ENCODE assay signal across 8 cellular contexts in genomic region chr9:4792054-4792571, GRCh38. TPM values are rescaled to one million over a fixed set of nuclear protein-coding genes. Genes with fewer than 3 reads are reported as not detected.
A peak's percentile ranks its signal among the peaks of the same experiment; 100 is the strongest.
DNase-seq lines count a peak whose midpoint lies in the region; ATAC-seq and TF ChIP-seq lines count a peak whose summit lies in the region.

No MANE protein-coding gene starts in this region.

- no peak overlapping the region for H3K27ac ChIP-seq in hepatocyte

- peaks cover 36% of the 10 kb centered on the region for H3K4me1 Mint-ChIP-seq in activated T-cell treated with anti-CD3 and anti-CD28 coated beads, Interleukin-2, amount 50 U/mL, for 4 hours (ENCODE audit: low read depth)
- peaks cover 44% of the 10 kb centered on the region for H3K4me1 Mint-ChIP-seq in stimulated activated memory B cell treated with anti-CD40 and anti-IgM and Interleukin-4, amounts not matched to agents 10 μg/mL and 1 μg/mL and 100 μg/mL, for 72 hours

- intact Hi-C loops in Right ventricle myocardium inferior (cut with DNase I) = loop anchor here (2.0 kb wide), 1 partner anchor 193 kb away; the partner anchor contains the start of gene JAK2
- intact Hi-C loops in cardiac septum (cut with DNase I) = loop anchor here (2.0 kb wide), 1 partner anchor 193 kb away; the partner anchor contains the start of gene JAK2

- H3K4me3 ChIP-seq in hepatocyte = peak overlapping the region; percentile 41

- TF ChIP-seq CTCF in hepatocyte (IDR thresholded peaks at IDR 0.05; ENCODE audit: poor library complexity) = no peak

- peak overlapping the region; percentile 76 for H3K4me2 ChIP-seq in hepatocyte

- no peaks in the 10 kb centered on the region for H3K9me3 Mint-ChIP-seq in activated T-cell treated with anti-CD3 and anti-CD28 coated beads, Interleukin-2, amount 50 U/mL, for 4 hours
- no peaks in the 10 kb centered on the region for H3K9me3 Mint-ChIP-seq in stimulated activated memory B cell treated with anti-CD40 and anti-IgM and Interleukin-4, amounts not matched to agents 10 μg/mL and 1 μg/mL and 100 μg/mL, for 72 hours

- no peaks in the 10 kb centered on the region for H4K20me1 ChIP-seq in hepatocyte (ENCODE audit: insufficient read depth, poor library complexity, severe bottlenecking)

- H3K36me3 ChIP-seq in hepatocyte (replicated peaks; ENCODE audit: insufficient read depth, low read depth) = no peaks in the 10 kb centered on the region

- peak; percentile 37 for ATAC-seq in Right ventricle myocardium inferior
- peak; percentile 28 for ATAC-seq in HG03280 (IDR thresholded peaks at IDR 0.05; ENCODE audit: unreplicated experiment)
- ATAC-seq in activated T-cell treated with anti-CD3 and anti-CD28 coated beads, Interleukin-2, amount 50 U/mL, for 4 hours = peak; percentile 37 to 44
- peak; percentile 47 for ATAC-seq in stimulated activated memory B cell treated with anti-CD40 and anti-IgM and Interleukin-4, amounts not matched to agents 10 μg/mL and 1 μg/mL and 100 μg/mL, for 72 hours

- H3K27ac Mint-ChIP-seq in stimulated activated memory B cell treated with anti-CD40 and anti-IgM and Interleukin-4, amounts not matched to agents 10 μg/mL and 1 μg/mL and 100 μg/mL, for 72 hours = peak overlapping the region; percentile 90

- 4% methylated on average over 23 of the region's 23 CpGs for WGBS in hepatocyte (ENCODE audit: low lambda C conversion rate, missing lambda C conversion rate)

- H3K9me2 ChIP-seq in hepatocyte (replicated peaks; ENCODE audit: insufficient read depth) = no peaks in the 10 kb centered on the region

- peaks cover 2% of the 10 kb centered on the region for H3K27me3 Mint-ChIP-seq in activated T-cell treated with anti-CD3 and anti-CD28 coated beads, Interleukin-2, amount 50 U/mL, for 4 hours (ENCODE audit: low read depth)
- H3K27me3 Mint-ChIP-seq in stimulated activated memory B cell treated with anti-CD40 and anti-IgM and Interleukin-4, amounts not matched to agents 10 μg/mL and 1 μg/mL and 100 μg/mL, for 72 hours = no peaks in the 10 kb centered on the region

- DNase-seq in Right ventricle myocardium inferior (ENCODE audit: missing footprints) (no peak), cardiac septum (ENCODE audit: low spot score) (no peak), hepatocyte (ENCODE audit: low spot score) (no peak), NOMO-1 (lab: John Stamatoyannopoulos, UW; ENCODE audit: unreplicated experiment in 2 of 2) (no peak), SW480 (ENCODE audit: low spot score) (no peak)
- DNase-seq in activated T-cell treated with anti-CD3 and anti-CD28 coated beads, Interleukin-2, amount 50 U/mL, for 4 hours = no peak

- H3K27me3 ChIP-seq in hepatocyte = peaks cover 8% of the 10 kb centered on the region

- peaks cover 5% of the 10 kb centered on the region for H3K36me3 Mint-ChIP-seq in activated T-cell treated with anti-CD3 and anti-CD28 coated beads, Interleukin-2, amount 50 U/mL, for 4 hours (ENCODE audit: insufficient read depth)
- H3K36me3 Mint-ChIP-seq in stimulated activated memory B cell treated with anti-CD40 and anti-IgM and Interleukin-4, amounts not matched to agents 10 μg/mL and 1 μg/mL and 100 μg/mL, for 72 hours = no peaks in the 10 kb centered on the region

- H3K4me3 Mint-ChIP-seq in activated T-cell treated with anti-CD3 and anti-CD28 coated beads, Interleukin-2, amount 50 U/mL, for 4 hours = peak overlapping the region; percentile 98
- H3K4me3 Mint-ChIP-seq in stimulated activated memory B cell treated with anti-CD40 and anti-IgM and Interleukin-4, amounts not matched to agents 10 μg/mL and 1 μg/mL and 100 μg/mL, for 72 hours = peak overlapping the region; percentile 96

- peaks cover 11% of the 10 kb centered on the region for H3K4me1 ChIP-seq in hepatocyte (ENCODE audit: insufficient read depth)

- H2AFZ ChIP-seq in hepatocyte = peak overlapping the region; percentile 61

- H3K79me2 ChIP-seq in hepatocyte = peaks cover 37% of the 10 kb centered on the region

- H3K9me3 ChIP-seq in hepatocyte (ENCODE audit: low read depth) = no peaks in the 10 kb centered on the region

RNA-seq across cellular contexts. Expression of gene RCL1, which starts 0.6 kb away (rescaled TPM):
- 5.0 TPM for total RNA-seq in Right ventricle myocardium inferior
- total RNA-seq in cardiac septum = 8.5 TPM
- total RNA-seq in activated T-cell treated with anti-CD3 and anti-CD28 coated beads, Interleukin-2, amount 50 U/mL, for 4 hours = 10 to 100 TPM; 59.8 to 63.4 (median 62.2) TPM
- total RNA-seq in hepatocyte = 25.6 and 38.9 TPM in 2 replicates
- polyA plus RNA-seq in hepatocyte = 20.9 and 30.1 TPM in 2 replicates

RNA-seq across cellular contexts. Expression of gene AK3, which starts 51.1 kb away (rescaled TPM):
- total RNA-seq in Right ventricle myocardium inferior = 198 TPM
- total RNA-seq in cardiac septum = 108 TPM
- 10 to 100 TPM; 14.7 to 21.3 (median 17.3) TPM for total RNA-seq in activated T-cell treated with anti-CD3 and anti-CD28 coated beads, Interleukin-2, amount 50 U/mL, for 4 hours
- total RNA-seq in hepatocyte = 121 and 141 TPM in 2 replicates
- 72.6 and 102 TPM in 2 replicates for polyA plus RNA-seq in hepatocyte
